In the genomic region with DNA sequence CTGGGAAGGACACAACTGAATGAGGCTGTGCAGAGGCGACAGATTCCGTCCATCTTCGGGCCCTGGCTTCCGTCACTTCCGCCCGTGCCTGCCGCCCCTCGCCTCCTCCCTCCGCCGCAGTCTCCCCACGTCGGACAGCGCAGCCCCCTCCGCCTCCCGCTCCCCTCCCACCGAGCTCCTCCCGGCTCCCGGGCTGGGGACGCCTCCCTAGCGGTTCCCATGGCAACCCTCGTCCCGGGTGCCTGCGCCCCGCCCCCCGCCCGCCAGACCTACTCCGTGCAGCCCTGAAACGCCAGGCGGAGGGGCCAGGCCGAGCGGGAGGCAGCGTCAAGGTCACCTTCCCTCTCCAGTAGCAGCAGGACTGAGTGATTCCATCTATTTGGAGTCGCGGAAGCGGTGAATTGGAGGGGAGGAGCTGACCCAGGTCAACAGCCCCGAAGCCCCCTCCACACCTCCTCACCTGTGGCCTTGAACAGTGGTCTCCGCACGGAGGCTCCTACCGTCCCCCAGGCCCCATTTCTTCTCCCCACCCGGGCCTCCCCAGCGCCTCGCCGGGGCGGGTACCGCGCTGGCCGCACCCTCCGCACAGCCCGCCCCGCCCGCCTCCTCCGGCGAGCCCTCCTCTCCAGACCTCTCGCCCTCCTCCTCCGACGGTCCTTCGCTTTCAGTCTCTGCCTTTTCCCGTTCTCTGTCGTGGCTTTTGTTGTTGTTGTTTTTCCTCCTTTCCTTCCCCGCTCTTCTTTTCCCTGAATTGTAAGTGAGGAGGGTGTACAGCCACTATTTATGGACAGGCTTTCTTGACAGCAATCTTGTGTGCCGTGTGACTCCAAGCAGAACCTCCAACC, we compare ENCODE assay signal across 1 cellular context.
TF ChIP-seq lines count a peak whose summit lies in the region.

No MANE protein-coding gene starts in this region.

TF ChIP-seq in HepG2, 621 proteins besides CTCF, POLR2A, EP300 and RAD21 (continued from another document and continues in another):
- TF ChIP-seq KDM1A (CRISPR knock-in tag; IDR thresholded peaks at IDR 0.05) (peak; percentile 75; the same call in 1 of the 2 replicates), JUN (CRISPR knock-in tag; IDR thresholded peaks at IDR 0.05) (peak; percentile 84), ISX (CRISPR knock-in tag; conservative IDR thresholded peaks at IDR 0.05) (no peak), ZFP37 (CRISPR knock-in tag; IDR thresholded peaks at IDR 0.05; ENCODE audit: borderline replicate concordance) (peak; percentile 10; the same call in 1 of the 2 replicates), ZNF776 (CRISPR knock-in tag; IDR thresholded peaks at IDR 0.05) (peak; percentile 22; the same call in 1 of the 2 replicates), ZC3H13 (CRISPR knock-in tag; IDR thresholded peaks at IDR 0.05) (peak; percentile 99), ZNF629 (CRISPR knock-in tag; conservative IDR thresholded peaks at IDR 0.05) (peak; percentile 44; the same call in 1 of the 2 replicates), AGO1 (IDR thresholded peaks at IDR 0.05; ENCODE audit: low read depth, low read length, poor library complexity, severe bottlenecking) (peak; percentile 69), ZNF557 (CRISPR knock-in tag; IDR thresholded peaks at IDR 0.05) (peak; percentile 51; the same call in 1 of the 2 replicates), ZNF335 (CRISPR knock-in tag; IDR thresholded peaks at IDR 0.05) (peak; percentile 93), ZNF264 (CRISPR knock-in tag; IDR thresholded peaks at IDR 0.05) (peak; percentile 98), ZNF652 (CRISPR knock-in tag; IDR thresholded peaks at IDR 0.05; ENCODE audit: borderline replicate concordance, low read depth) (no peak), ZNF383 (CRISPR knock-in tag; IDR thresholded peaks at IDR 0.05; ENCODE audit: borderline replicate concordance) (no peak), FOSL1 (CRISPR knock-in tag; IDR thresholded peaks at IDR 0.05; ENCODE audit: borderline replicate concordance) (no peak), NR2F6 (IDR thresholded peaks at IDR 0.05) (peak; percentile 83), NR2F6 (CRISPR knock-in tag; IDR thresholded peaks at IDR 0.05) (peak; percentile 93), RBM39 (IDR thresholded peaks at IDR 0.05; ENCODE audit: low read depth, low read length, poor library complexity, severe bottlenecking) (peak; percentile 99), SP1 (IDR thresholded peaks at IDR 0.05) (peak; percentile 61; the same call in 1 of the 2 replicates), SP1 (CRISPR knock-in tag; IDR thresholded peaks at IDR 0.05) (peak; percentile 83), ZNF775 (CRISPR knock-in tag; IDR thresholded peaks at IDR 0.05; ENCODE audit: borderline replicate concordance) (peak; percentile 92)
- TF ChIP-seq, protein P1, sequence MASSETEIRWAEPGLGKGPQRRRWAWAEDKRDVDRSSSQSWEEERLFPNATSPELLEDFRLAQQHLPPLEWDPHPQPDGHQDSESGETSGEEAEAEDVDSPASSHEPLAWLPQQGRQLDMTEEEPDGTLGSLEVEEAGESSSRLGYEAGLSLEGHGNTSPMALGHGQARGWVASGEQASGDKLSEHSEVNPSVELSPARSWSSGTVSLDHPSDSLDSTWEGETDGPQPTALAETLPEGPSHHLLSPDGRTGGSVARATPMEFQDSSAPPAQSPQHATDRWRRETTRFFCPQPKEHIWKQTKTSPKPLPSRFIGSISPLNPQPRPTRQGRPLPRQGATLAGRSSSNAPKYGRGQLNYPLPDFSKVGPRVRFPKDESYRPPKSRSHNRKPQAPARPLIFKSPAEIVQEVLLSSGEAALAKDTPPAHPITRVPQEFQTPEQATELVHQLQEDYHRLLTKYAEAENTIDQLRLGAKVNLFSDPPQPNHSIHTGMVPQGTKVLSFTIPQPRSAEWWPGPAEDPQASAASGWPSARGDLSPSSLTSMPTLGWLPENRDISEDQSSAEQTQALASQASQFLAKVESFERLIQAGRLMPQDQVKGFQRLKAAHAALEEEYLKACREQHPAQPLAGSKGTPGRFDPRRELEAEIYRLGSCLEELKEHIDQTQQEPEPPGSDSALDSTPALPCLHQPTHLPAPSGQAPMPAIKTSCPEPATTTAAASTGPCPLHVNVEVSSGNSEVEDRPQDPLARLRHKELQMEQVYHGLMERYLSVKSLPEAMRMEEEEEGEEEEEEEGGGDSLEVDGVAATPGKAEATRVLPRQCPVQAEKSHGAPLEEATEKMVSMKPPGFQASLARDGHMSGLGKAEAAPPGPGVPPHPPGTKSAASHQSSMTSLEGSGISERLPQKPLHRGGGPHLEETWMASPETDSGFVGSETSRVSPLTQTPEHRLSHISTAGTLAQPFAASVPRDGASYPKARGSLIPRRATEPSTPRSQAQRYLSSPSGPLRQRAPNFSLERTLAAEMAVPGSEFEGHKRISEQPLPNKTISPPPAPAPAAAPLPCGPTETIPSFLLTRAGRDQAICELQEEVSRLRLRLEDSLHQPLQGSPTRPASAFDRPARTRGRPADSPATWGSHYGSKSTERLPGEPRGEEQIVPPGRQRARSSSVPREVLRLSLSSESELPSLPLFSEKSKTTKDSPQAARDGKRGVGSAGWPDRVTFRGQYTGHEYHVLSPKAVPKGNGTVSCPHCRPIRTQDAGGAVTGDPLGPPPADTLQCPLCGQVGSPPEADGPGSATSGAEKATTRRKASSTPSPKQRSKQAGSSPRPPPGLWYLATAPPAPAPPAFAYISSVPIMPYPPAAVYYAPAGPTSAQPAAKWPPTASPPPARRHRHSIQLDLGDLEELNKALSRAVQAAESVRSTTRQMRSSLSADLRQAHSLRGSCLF (CRISPR knock-in tag; IDR thresholded peaks at IDR 0.05; ENCODE audit: borderline replicate concordance): no peak
- TF ChIP-seq, protein P2, sequence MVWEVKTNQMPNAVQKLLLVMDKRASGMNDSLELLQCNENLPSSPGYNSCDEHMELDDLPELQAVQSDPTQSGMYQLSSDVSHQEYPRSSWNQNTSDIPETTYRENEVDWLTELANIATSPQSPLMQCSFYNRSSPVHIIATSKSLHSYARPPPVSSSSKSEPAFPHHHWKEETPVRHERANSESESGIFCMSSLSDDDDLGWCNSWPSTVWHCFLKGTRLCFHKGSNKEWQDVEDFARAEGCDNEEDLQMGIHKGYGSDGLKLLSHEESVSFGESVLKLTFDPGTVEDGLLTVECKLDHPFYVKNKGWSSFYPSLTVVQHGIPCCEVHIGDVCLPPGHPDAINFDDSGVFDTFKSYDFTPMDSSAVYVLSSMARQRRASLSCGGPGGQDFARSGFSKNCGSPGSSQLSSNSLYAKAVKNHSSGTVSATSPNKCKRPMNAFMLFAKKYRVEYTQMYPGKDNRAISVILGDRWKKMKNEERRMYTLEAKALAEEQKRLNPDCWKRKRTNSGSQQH (CRISPR knock-in tag; IDR thresholded peaks at IDR 0.05; ENCODE audit: low read depth): peak; percentile 83
- TF ChIP-seq, protein P3, sequence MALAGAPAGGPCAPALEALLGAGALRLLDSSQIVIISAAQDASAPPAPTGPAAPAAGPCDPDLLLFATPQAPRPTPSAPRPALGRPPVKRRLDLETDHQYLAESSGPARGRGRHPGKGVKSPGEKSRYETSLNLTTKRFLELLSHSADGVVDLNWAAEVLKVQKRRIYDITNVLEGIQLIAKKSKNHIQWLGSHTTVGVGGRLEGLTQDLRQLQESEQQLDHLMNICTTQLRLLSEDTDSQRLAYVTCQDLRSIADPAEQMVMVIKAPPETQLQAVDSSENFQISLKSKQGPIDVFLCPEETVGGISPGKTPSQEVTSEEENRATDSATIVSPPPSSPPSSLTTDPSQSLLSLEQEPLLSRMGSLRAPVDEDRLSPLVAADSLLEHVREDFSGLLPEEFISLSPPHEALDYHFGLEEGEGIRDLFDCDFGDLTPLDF (CRISPR knock-in tag; IDR thresholded peaks at IDR 0.05): peak; percentile 49; the same call in 1 of the 2 replicates
- TF ChIP-seq, protein P4, sequence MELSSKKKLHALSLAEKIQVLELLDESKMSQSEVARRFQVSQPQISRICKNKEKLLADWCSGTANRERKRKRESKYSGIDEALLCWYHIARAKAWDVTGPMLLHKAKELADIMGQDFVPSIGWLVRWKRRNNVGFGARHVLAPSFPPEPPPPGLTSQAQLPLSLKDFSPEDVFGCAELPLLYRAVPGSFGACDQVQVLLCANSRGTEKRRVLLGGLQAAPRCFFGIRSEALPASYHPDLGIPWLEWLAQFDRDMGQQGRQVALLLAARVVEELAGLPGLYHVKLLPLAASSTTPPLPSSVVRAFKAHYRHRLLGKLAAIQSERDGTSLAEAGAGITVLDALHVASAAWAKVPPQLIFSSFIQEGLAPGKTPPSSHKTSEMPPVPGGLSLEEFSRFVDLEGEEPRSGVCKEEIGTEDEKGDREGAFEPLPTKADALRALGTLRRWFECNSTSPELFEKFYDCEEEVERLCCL (CRISPR knock-in tag; IDR thresholded peaks at IDR 0.05; ENCODE audit: borderline replicate concordance): no peak
- TF ChIP-seq, protein P5, sequence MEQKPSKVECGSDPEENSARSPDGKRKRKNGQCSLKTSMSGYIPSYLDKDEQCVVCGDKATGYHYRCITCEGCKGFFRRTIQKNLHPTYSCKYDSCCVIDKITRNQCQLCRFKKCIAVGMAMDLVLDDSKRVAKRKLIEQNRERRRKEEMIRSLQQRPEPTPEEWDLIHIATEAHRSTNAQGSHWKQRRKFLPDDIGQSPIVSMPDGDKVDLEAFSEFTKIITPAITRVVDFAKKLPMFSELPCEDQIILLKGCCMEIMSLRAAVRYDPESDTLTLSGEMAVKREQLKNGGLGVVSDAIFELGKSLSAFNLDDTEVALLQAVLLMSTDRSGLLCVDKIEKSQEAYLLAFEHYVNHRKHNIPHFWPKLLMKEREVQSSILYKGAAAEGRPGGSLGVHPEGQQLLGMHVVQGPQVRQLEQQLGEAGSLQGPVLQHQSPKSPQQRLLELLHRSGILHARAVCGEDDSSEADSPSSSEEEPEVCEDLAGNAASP (CRISPR knock-in tag; IDR thresholded peaks at IDR 0.05; ENCODE audit: borderline replicate concordance): peak; percentile 91
- TF ChIP-seq, protein P6, sequence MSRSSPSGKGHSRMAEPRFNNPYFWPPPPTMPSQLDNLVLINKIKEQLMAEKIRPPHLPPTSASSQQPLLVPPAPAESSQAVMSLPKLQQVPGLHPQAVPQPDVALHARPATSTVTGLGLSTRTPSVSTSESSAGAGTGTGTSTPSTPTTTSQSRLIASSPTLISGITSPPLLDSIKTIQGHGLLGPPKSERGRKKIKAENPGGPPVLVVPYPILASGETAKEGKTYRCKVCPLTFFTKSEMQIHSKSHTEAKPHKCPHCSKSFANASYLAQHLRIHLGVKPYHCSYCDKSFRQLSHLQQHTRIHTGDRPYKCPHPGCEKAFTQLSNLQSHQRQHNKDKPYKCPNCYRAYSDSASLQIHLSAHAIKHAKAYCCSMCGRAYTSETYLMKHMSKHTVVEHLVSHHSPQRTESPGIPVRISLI (CRISPR knock-in tag; IDR thresholded peaks at IDR 0.05; ENCODE audit: borderline replicate concordance): peak; percentile 86
- TF ChIP-seq, protein P7, sequence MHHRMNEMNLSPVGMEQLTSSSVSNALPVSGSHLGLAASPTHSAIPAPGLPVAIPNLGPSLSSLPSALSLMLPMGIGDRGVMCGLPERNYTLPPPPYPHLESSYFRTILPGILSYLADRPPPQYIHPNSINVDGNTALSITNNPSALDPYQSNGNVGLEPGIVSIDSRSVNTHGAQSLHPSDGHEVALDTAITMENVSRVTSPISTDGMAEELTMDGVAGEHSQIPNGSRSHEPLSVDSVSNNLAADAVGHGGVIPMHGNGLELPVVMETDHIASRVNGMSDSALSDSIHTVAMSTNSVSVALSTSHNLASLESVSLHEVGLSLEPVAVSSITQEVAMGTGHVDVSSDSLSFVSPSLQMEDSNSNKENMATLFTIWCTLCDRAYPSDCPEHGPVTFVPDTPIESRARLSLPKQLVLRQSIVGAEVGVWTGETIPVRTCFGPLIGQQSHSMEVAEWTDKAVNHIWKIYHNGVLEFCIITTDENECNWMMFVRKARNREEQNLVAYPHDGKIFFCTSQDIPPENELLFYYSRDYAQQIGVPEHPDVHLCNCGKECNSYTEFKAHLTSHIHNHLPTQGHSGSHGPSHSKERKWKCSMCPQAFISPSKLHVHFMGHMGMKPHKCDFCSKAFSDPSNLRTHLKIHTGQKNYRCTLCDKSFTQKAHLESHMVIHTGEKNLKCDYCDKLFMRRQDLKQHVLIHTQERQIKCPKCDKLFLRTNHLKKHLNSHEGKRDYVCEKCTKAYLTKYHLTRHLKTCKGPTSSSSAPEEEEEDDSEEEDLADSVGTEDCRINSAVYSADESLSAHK (CRISPR knock-in tag; IDR thresholded peaks at IDR 0.05; ENCODE audit: borderline replicate concordance): 0 out of 2 replicates have a peak, but pooled peaks have one; percentile 66
- TF ChIP-seq, protein P8, sequence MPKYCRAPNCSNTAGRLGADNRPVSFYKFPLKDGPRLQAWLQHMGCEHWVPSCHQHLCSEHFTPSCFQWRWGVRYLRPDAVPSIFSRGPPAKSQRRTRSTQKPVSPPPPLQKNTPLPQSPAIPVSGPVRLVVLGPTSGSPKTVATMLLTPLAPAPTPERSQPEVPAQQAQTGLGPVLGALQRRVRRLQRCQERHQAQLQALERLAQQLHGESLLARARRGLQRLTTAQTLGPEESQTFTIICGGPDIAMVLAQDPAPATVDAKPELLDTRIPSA (CRISPR knock-in tag; IDR thresholded peaks at IDR 0.05; ENCODE audit: borderline replicate concordance): peak; percentile 95; the same call in 1 of the 2 replicates
- TF ChIP-seq, protein P9, sequence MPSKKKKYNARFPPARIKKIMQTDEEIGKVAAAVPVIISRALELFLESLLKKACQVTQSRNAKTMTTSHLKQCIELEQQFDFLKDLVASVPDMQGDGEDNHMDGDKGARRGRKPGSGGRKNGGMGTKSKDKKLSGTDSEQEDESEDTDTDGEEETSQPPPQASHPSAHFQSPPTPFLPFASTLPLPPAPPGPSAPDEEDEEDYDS (CRISPR knock-in tag; IDR thresholded peaks at IDR 0.05): peak; percentile 95
